28 cellular contexts compared by ENCODE assay signal in genomic region chr2:186273953-186274352, GRCh38.
"Had no signal": no experiment of that assay in that cellular context is flagged by ENCODE, and none has a peak within 500 bp of the region (broad histone marks: within the 10 kb centered on the region; RNA-seq: fewer than 3 reads in every experiment).

No MANE protein-coding gene starts in this region.

- H3K9me3 ChIP-seq: testis, thoracic aorta, thyroid gland, tibial artery, transverse colon, upper lobe of left lung, uterus, vagina had no signal

- H3K4me3 Mint-ChIP-seq: stimulated activated effector memory CD8-positive, alpha-beta T cell treated with anti-CD3 and anti-CD28 coated beads, Interleukin-12 subunit alpha, Interleukin-12 subunit beta, amount 100 ng/mL, for 72 hours; stimulated activated memory B cell treated with anti-CD40 and anti-IgM and Interleukin-4, amounts not matched to agents 10 μg/mL and 1 μg/mL and 100 μg/mL, for 72 hours; stimulated activated naive B cell treated with anti-CD40 and anti-IgM and Interleukin-4, amounts not matched to agents 10 μg/mL and 1 μg/mL and 100 μg/mL, for 72 hours; stimulated activated naive CD8-positive, alpha-beta T cell treated with anti-CD3 and anti-CD28 coated beads, Interleukin-15, amount 100 ng/mL, for 72 hours; stimulated activated naive CD8-positive, alpha-beta T cell treated with anti-CD3 and anti-CD28 coated beads, Interleukin-15, Interleukin-2, amounts not matched to agents 100 ng/mL and 50 ng/mL, for 24 hours; type B pancreatic cell had no signal

- H3K4me3 ChIP-seq: stomach, suprapubic skin, testis, thoracic aorta, thyroid gland, tibial artery, tibial nerve, transverse colon, upper lobe of left lung, upper lobe of right lung, uterus, vagina had no signal

- H3K27ac ChIP-seq: stomach, suprapubic skin, testis, thoracic aorta, thyroid gland, tibial artery, tibial nerve, transverse colon, upper lobe of left lung, upper lobe of right lung, uterus, vagina had no signal

- H3K4me1 Mint-ChIP-seq: stimulated activated effector memory CD8-positive, alpha-beta T cell treated with anti-CD3 and anti-CD28 coated beads, Interleukin-12 subunit alpha, Interleukin-12 subunit beta, amount 100 ng/mL, for 72 hours; stimulated activated memory B cell treated with anti-CD40 and anti-IgM and Interleukin-4, amounts not matched to agents 10 μg/mL and 1 μg/mL and 100 μg/mL, for 72 hours; stimulated activated naive CD8-positive, alpha-beta T cell treated with anti-CD3 and anti-CD28 coated beads, Interleukin-15, amount 100 ng/mL, for 72 hours had no signal

- H3K36me3 ChIP-seq: stomach, suprapubic skin, thoracic aorta, thyroid gland, transverse colon, upper lobe of left lung, upper lobe of right lung, uterus, vagina had no signal

- H3K36me3 Mint-ChIP-seq: stimulated activated effector memory CD8-positive, alpha-beta T cell treated with anti-CD3 and anti-CD28 coated beads, Interleukin-12 subunit alpha, Interleukin-12 subunit beta, amount 100 ng/mL, for 72 hours; type B pancreatic cell had no signal

- H3K9me3 Mint-ChIP-seq: type B pancreatic cell had no signal

- H3K27me3 ChIP-seq: stomach, suprapubic skin, testis, thyroid gland, tibial artery, tibial nerve, transverse colon, upper lobe of left lung, upper lobe of right lung, uterus, vagina had no signal

- H3K4me1 ChIP-seq: stomach, suprapubic skin, testis, thyroid gland, tibial artery, tibial nerve, transverse colon, upper lobe of left lung, upper lobe of right lung, uterus had no signal

- DNase-seq: stimulated activated CD4-positive, alpha-beta T cell treated with anti-CD3 and anti-CD28 coated beads, Interleukin-2, amount 100 ng/mL, for 48 hours; stimulated activated CD4-positive, alpha-beta T cell treated with anti-CD3 and anti-CD28 coated beads, Interleukin-4, amount 100 ng/mL, for 1 hour; stimulated activated CD4-positive, alpha-beta T cell treated with anti-CD3 and anti-CD28 coated beads, Interleukin-4, amount 100 ng/mL, for 24 hours; stimulated activated CD4-positive, alpha-beta T cell treated with anti-CD3 and anti-CD28 coated beads, Interleukin-4, amount 100 ng/mL, for 4 hours; stimulated activated CD8-positive, alpha-beta memory T cell treated with anti-CD3 and anti-CD28 coated beads, Interleukin-4, amount 100 ng/mL, for 48 hours; stimulated activated naive B cell treated with anti-CD40 and anti-IgM and Interleukin-4, amounts not matched to agents 10 μg/mL and 1 μg/mL and 100 μg/mL, for 72 hours; stimulated activated naive CD4-positive, alpha-beta T cell; stimulated activated naive CD4-positive, alpha-beta T cell treated with Interleukin-2 at 50 U/mL for 16 hours; stimulated activated naive CD8-positive, alpha-beta T cell treated with anti-CD3 and anti-CD28 coated beads, Interleukin-15, amount 100 ng/mL, for 72 hours; stimulated activated naive CD8-positive, alpha-beta T cell treated with anti-CD3 and anti-CD28 coated beads, Interleukin-15, Interleukin-2, amounts not matched to agents 100 U/mL and 50 U/mL, for 24 hours; stomach; substantia nigra; testis; thyroid gland; tibial artery; transverse colon; trophoblast cell; upper lobe of left lung; upper lobe of right lung; uterus had no signal

- H3K27ac Mint-ChIP-seq: stimulated activated effector memory CD8-positive, alpha-beta T cell treated with anti-CD3 and anti-CD28 coated beads, Interleukin-12 subunit alpha, Interleukin-12 subunit beta, amount 100 ng/mL, for 72 hours; stimulated activated memory B cell treated with anti-CD40 and anti-IgM and Interleukin-4, amounts not matched to agents 10 μg/mL and 1 μg/mL and 100 μg/mL, for 72 hours; stimulated activated naive B cell treated with anti-CD40 and anti-IgM and Interleukin-4, amounts not matched to agents 10 μg/mL and 1 μg/mL and 100 μg/mL, for 72 hours; stimulated activated naive CD8-positive, alpha-beta T cell treated with anti-CD3 and anti-CD28 coated beads, Interleukin-15, amount 100 ng/mL, for 72 hours; stimulated activated naive CD8-positive, alpha-beta T cell treated with anti-CD3 and anti-CD28 coated beads, Interleukin-15, Interleukin-2, amounts not matched to agents 100 ng/mL and 50 ng/mL, for 24 hours; type B pancreatic cell had no signal

- ATAC-seq: stimulated activated effector memory CD8-positive, alpha-beta T cell treated with anti-CD3 and anti-CD28 coated beads, Interleukin-12 subunit alpha, Interleukin-12 subunit beta, amount 100 ng/mL, for 72 hours; stimulated activated memory B cell treated with anti-CD40 and anti-IgM and Interleukin-4, amounts not matched to agents 10 μg/mL and 1 μg/mL and 100 μg/mL, for 72 hours; stimulated activated naive B cell treated with anti-CD40 and anti-IgM and Interleukin-4, amounts not matched to agents 10 μg/mL and 1 μg/mL and 100 μg/mL, for 72 hours; stimulated activated naive CD8-positive, alpha-beta T cell treated with anti-CD3 and anti-CD28 coated beads, Interleukin-15, amount 100 ng/mL, for 72 hours; stimulated activated naive CD8-positive, alpha-beta T cell treated with anti-CD3 and anti-CD28 coated beads, Interleukin-15, Interleukin-2, amounts not matched to agents 100 U/mL and 50 U/mL, for 24 hours; upper lobe of right lung had no signal

- H3K27me3 Mint-ChIP-seq: stimulated activated memory B cell treated with anti-CD40 and anti-IgM and Interleukin-4, amounts not matched to agents 10 μg/mL and 1 μg/mL and 100 μg/mL, for 72 hours; stimulated activated naive B cell treated with anti-CD40 and anti-IgM and Interleukin-4, amounts not matched to agents 10 μg/mL and 1 μg/mL and 100 μg/mL, for 72 hours; stimulated activated naive CD8-positive, alpha-beta T cell treated with anti-CD3 and anti-CD28 coated beads, Interleukin-15, amount 100 ng/mL, for 72 hours; stimulated activated naive CD8-positive, alpha-beta T cell treated with anti-CD3 and anti-CD28 coated beads, Interleukin-15, Interleukin-2, amounts not matched to agents 100 ng/mL and 50 ng/mL, for 24 hours; type B pancreatic cell had no signal
